ENCODE assay signal across 8 cellular contexts in the genomic region with DNA sequence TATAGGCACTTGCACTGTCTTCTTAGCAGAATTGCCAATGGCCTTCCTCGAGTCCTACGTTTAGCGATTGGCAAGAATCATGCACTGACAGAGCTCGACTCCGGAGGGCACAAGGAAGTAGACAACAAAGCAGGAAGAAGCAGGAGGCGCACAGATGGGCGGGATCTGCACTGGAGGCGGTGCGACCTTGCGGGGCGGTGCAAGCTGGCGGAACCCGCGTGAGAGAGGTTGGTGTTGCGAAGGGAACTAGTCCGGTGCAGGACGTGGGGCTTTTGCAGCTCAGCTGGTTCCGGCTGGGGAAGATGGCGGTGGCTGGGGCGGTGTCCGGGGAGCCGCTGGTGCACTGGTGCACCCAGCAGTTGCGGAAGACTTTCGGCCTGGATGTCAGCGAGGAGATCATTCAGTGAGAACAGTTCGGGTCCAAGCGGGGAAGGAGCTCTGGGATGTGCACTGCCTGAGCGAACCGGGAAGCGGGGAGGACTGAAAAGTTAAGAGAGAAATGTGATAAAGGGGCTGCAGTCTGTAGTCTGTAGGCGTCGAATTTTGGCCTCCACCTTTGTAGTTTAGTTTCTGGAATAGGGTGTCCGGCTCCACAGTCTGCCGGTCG. TPM values are rescaled to one million over a fixed set of nuclear protein-coding genes. Genes with fewer than 3 reads are reported as not detected.
DNase-seq lines count a peak whose midpoint lies in the region; ATAC-seq and TF ChIP-seq lines count a peak whose summit lies in the region.

A gene (plus strand): TSS at position 275 of the 607 bp plus-strand sequence. CDS start 28 bp downstream, at position 303.

- H3K27me3 Mint-ChIP-seq in T-helper 1 cell treated with Interleukin-12 subunit alpha and Interleukin-12 subunit beta and Interleukin-4 antibody, amounts not matched to agents 30 μg/mL and 1 μg/mL, for 36 hours (ENCODE audit: low read depth) = no peaks in the 10 kb centered on the region

- peak within 1 kb of the TSS; percentile 96 for H3K27ac Mint-ChIP-seq in T-helper 1 cell treated with Interleukin-12 subunit alpha and Interleukin-12 subunit beta and Interleukin-4 antibody, amounts not matched to agents 30 μg/mL and 1 μg/mL, for 36 hours

- TF ChIP-seq CTCF in GM12875 (IDR thresholded peaks at IDR 0.05; ENCODE audit: borderline replicate concordance, insufficient read depth, low read depth, low read length) (no peak), prostate gland (IDR thresholded peaks at IDR 0.05) (no peak)

- no peaks in the 10 kb centered on the region for H3K9me3 ChIP-seq in prostate gland

- peak within 1 kb of the TSS; percentile 70 for H3K4me3 ChIP-seq in GM12875 (ENCODE audit: low read depth, low read length)
- peak within 1 kb of the TSS; percentile 44 to 55 for H3K4me3 ChIP-seq in prostate gland
- peak within 1 kb of the TSS; percentile 61 for H3K4me3 ChIP-seq in urinary bladder (ENCODE audit: low read depth, low read length)

- WGBS in prostate gland = under 1% methylated on average over 35 of the region's 35 CpGs
- WGBS in urinary bladder = under 1% methylated on average over 35 of the region's 35 CpGs

- H3K9me3 Mint-ChIP-seq in T-helper 1 cell treated with Interleukin-12 subunit alpha and Interleukin-12 subunit beta and Interleukin-4 antibody, amounts not matched to agents 30 μg/mL and 1 μg/mL, for 36 hours = no peaks in the 10 kb centered on the region

- peak; percentile 93 for DNase-seq in NCI-H146 (lab: John Stamatoyannopoulos, UW)
- peak; percentile 95 for DNase-seq in amniotic stem cell (lab: John Stamatoyannopoulos, UW)
- DNase-seq in left ventricle myocardium superior = peak; percentile 95
- DNase-seq in prostate gland (ENCODE audit: low spot score) = peak; percentile 91

- peak within 1 kb of the TSS; percentile 96 for H3K4me3 Mint-ChIP-seq in T-helper 1 cell treated with Interleukin-12 subunit alpha and Interleukin-12 subunit beta and Interleukin-4 antibody, amounts not matched to agents 30 μg/mL and 1 μg/mL, for 36 hours

- no peaks in the 10 kb centered on the region for H3K36me3 ChIP-seq in prostate gland
- H3K36me3 ChIP-seq in urinary bladder (ENCODE audit: insufficient read depth) = no peaks in the 10 kb centered on the region

- H3K4me1 ChIP-seq in prostate gland (replicated peaks) (no peaks in the 10 kb centered on the region), urinary bladder (ENCODE audit: insufficient read depth) (no peaks in the 10 kb centered on the region)

- ATAC-seq in HG02798 (IDR thresholded peaks at IDR 0.05; ENCODE audit: poor library complexity, unreplicated experiment) = peak; percentile 99
- ATAC-seq in left ventricle myocardium superior = peak; percentile 100

- H3K27ac ChIP-seq in prostate gland = peak within 1 kb of the TSS; percentile 65 to 69
- peak within 1 kb of the TSS; percentile 33 for H3K27ac ChIP-seq in urinary bladder (ENCODE audit: low read depth)

- H3K27me3 ChIP-seq in prostate gland (replicated peaks; ENCODE audit: insufficient read depth) = no peaks in the 10 kb centered on the region

- intact Hi-C loops in left ventricle myocardium superior (cut with micrococcal nuclease) (no loop called here), prostate gland (cut with DNase I) (no loop called here)

- TF ChIP-seq POLR2A in prostate gland (IDR thresholded peaks at IDR 0.05) = peak; percentile 59

- peaks cover 6% of the 10 kb centered on the region for H3K36me3 Mint-ChIP-seq in T-helper 1 cell treated with Interleukin-12 subunit alpha and Interleukin-12 subunit beta and Interleukin-4 antibody, amounts not matched to agents 30 μg/mL and 1 μg/mL, for 36 hours (ENCODE audit: low read depth)

- H3K4me1 Mint-ChIP-seq in T-helper 1 cell treated with Interleukin-12 subunit alpha and Interleukin-12 subunit beta and Interleukin-4 antibody, amounts not matched to agents 30 μg/mL and 1 μg/mL, for 36 hours (ENCODE audit: low read depth) = peaks cover 17% of the 10 kb centered on the region

RNA-seq across cellular contexts. Expression of the gene that starts here (rescaled TPM):
- 11.9 TPM for total RNA-seq in left ventricle myocardium superior
- 10 to 100 TPM; 14.6 to 17.6 TPM for total RNA-seq in prostate gland
- 21.0 TPM for total RNA-seq in urinary bladder
- 20.9 TPM for polyA plus RNA-seq in urinary bladder

Comparison
In these comparisons a context has a peak if more than half of its experiments do, and no peak if none do; other contexts are left out.
1. Peak in every context shown above with its lines: DNase-seq, ATAC-seq, H3K4me3 ChIP-seq and H3K27ac ChIP-seq.